ENCODE assay signal across 3 cellular contexts in the genomic region with DNA sequence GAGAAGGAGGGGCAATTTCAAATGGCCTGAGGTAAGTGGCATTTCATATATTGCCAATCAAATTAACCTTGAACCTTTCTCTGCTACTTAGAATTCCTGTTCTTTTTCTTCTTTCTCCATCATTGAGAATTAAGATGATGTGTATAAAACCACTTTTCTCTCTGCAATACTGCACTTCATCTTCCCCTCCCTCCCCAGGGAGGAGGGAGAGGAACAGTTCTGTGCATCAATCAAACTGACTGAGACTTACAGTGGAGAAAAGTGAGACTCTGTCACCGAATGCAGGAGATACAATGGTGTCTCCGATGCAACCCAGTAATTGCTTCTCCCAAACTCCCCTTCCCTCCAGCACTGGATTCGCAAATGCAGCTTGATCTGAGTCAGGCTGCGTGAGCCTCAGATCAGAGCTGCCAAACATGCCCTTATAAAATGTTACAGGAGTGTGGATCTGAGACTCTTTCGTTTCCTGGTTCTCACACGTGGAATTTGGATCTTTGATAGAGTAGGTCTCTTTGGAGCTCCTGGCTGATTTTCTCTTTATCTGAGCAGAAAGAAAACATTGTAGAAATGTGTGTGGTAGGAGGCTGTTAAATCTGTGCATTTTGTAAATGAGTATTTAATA.
TF ChIP-seq lines count a peak whose summit lies in the region.

No MANE protein-coding gene starts in this region.

TF ChIP-seq in IMR-90, 13 proteins besides CTCF, POLR2A, EP300 and RAD21:
- TF ChIP-seq BHLHE40 (IDR thresholded peaks at IDR 0.05; ENCODE audit: low read depth, low read length) = no peak
- TF ChIP-seq, protein P1, sequence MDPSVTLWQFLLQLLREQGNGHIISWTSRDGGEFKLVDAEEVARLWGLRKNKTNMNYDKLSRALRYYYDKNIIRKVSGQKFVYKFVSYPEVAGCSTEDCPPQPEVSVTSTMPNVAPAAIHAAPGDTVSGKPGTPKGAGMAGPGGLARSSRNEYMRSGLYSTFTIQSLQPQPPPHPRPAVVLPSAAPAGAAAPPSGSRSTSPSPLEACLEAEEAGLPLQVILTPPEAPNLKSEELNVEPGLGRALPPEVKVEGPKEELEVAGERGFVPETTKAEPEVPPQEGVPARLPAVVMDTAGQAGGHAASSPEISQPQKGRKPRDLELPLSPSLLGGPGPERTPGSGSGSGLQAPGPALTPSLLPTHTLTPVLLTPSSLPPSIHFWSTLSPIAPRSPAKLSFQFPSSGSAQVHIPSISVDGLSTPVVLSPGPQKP (IDR thresholded peaks at IDR 0.05; ENCODE audit: borderline replicate concordance, low read depth, low read length) = no peak

TF ChIP-seq in H1, 55 proteins besides CTCF, POLR2A, EP300 and RAD21:
- TF ChIP-seq POLR2AphosphoS5 (IDR thresholded peaks at IDR 0.05; ENCODE audit: low read depth, low read length) = no peak
- TF ChIP-seq CREB1 (IDR thresholded peaks at IDR 0.05) = no peak
- TF ChIP-seq JUND (IDR thresholded peaks at IDR 0.05; ENCODE audit: low read length) = no peak
- TF ChIP-seq SUZ12 (IDR thresholded peaks at IDR 0.05; ENCODE audit: low read length) = no peak
- no peak for TF ChIP-seq YY1 (IDR thresholded peaks at IDR 0.05; ENCODE audit: low read depth, low read length)
- no peak for TF ChIP-seq TBP (IDR thresholded peaks at IDR 0.05; ENCODE audit: low read depth, low read length)
- no peak for TF ChIP-seq GABPA (IDR thresholded peaks at IDR 0.05; ENCODE audit: borderline replicate concordance, insufficient read depth, low read length)
- TF ChIP-seq CEBPB (IDR thresholded peaks at IDR 0.05; ENCODE audit: low read depth, low read length) = no peak
- no peak for TF ChIP-seq MAFK (IDR thresholded peaks at IDR 0.05; ENCODE audit: low read depth, low read length)
- no peak for TF ChIP-seq RNF2 (IDR thresholded peaks at IDR 0.05; ENCODE audit: borderline replicate concordance, low read depth, low read length, missing control alignments, poor library complexity, severe bottlenecking)

TF ChIP-seq in neural cell, 6 proteins besides CTCF, POLR2A, EP300 and RAD21:
- no peak for TF ChIP-seq TAF1 (IDR thresholded peaks at IDR 0.05; ENCODE audit: low read depth)
- peak; percentile 83 for TF ChIP-seq POLR2AphosphoS5 (IDR thresholded peaks at IDR 0.05)
- peak; percentile 49 for TF ChIP-seq SMC3 (conservative IDR thresholded peaks at IDR 0.05; ENCODE audit: poor library complexity)
- TF ChIP-seq, protein P2, sequence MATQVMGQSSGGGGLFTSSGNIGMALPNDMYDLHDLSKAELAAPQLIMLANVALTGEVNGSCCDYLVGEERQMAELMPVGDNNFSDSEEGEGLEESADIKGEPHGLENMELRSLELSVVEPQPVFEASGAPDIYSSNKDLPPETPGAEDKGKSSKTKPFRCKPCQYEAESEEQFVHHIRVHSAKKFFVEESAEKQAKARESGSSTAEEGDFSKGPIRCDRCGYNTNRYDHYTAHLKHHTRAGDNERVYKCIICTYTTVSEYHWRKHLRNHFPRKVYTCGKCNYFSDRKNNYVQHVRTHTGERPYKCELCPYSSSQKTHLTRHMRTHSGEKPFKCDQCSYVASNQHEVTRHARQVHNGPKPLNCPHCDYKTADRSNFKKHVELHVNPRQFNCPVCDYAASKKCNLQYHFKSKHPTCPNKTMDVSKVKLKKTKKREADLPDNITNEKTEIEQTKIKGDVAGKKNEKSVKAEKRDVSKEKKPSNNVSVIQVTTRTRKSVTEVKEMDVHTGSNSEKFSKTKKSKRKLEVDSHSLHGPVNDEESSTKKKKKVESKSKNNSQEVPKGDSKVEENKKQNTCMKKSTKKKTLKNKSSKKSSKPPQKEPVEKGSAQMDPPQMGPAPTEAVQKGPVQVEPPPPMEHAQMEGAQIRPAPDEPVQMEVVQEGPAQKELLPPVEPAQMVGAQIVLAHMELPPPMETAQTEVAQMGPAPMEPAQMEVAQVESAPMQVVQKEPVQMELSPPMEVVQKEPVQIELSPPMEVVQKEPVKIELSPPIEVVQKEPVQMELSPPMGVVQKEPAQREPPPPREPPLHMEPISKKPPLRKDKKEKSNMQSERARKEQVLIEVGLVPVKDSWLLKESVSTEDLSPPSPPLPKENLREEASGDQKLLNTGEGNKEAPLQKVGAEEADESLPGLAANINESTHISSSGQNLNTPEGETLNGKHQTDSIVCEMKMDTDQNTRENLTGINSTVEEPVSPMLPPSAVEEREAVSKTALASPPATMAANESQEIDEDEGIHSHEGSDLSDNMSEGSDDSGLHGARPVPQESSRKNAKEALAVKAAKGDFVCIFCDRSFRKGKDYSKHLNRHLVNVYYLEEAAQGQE (IDR thresholded peaks at IDR 0.05; ENCODE audit: borderline replicate concordance) = peak; percentile 90
- no peak for TF ChIP-seq EZH2 (IDR thresholded peaks at IDR 0.05; ENCODE audit: borderline replicate concordance, insufficient read depth, low read length, poor library complexity, severe bottlenecking)
- TF ChIP-seq MXI1 (conservative IDR thresholded peaks at IDR 0.05; ENCODE audit: poor library complexity, severe bottlenecking) = peak; percentile 18
